1 cellular context compared by ENCODE assay signal in the genomic region with DNA sequence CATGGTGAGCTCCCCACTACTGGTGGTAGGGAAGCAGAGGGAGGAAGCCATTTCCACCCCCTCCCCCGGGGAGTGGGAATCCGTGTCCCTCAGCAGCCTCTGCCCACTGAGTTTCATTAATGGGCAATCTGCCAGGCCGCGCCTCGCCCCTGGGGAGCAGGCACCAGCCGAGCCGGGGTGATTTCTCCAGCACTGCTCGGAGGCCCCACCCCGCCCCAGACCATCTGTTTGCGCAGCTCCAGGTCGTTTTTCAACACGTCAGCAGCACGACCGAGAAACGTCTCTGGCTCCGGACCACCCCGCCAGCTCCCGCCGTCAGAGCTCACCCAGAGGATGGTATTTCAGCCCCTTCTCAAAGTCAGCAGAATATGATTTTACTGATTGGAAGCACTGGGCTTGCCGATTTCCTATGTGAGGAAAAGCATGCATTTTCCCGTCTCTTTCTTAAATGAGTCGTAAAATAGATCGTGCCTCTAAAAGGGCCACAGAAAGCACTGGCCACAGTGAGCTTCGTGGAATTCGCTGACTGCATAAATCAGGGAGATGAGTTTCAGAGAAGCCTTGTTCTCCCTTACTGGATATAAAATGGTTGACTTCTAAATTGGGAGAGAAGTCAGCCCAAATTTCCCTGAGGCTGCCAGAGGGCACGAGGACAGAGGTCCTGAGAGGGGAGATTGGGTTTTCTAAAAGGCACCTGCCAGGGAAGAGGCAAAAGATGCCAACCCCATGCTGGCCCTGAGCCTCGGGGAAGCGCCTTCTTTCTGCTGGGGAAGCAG.
TF ChIP-seq lines count a peak whose summit lies in the region.

No MANE protein-coding gene starts in this region.

TF ChIP-seq in HEK293, 187 proteins besides CTCF, POLR2A, EP300 and RAD21 (continued from another document):
- TF ChIP-seq, protein P1, sequence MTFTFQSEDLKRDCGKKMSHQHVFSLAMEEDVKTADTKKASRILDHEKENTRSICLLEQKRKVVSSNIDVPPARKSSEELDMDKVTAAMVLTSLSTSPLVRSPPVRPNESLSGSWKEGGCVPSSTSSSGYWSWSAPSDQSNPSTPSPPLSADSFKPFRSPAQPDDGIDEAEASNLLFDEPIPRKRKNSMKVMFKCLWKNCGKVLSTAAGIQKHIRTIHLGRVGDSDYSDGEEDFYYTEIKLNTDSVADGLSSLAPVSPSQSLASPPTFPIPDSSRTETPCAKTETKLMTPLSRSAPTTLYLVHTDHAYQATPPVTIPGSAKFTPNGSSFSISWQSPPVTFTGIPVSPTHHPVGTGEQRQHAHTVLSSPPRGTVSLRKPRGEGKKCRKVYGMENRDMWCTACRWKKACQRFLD (tag by site-specific recombination; IDR thresholded peaks at IDR 0.05): no peak
- TF ChIP-seq HOXD13 (CRISPR knock-in tag; IDR thresholded peaks at IDR 0.05; ENCODE audit: borderline replicate concordance): no peak
- no peak for TF ChIP-seq ZNF514 (tag by site-specific recombination; IDR thresholded peaks at IDR 0.05)
- no peak for TF ChIP-seq ZNF785 (tag by site-specific recombination; IDR thresholded peaks at IDR 0.05)
- no peak for TF ChIP-seq ZNF558 (tag by site-specific recombination; IDR thresholded peaks at IDR 0.05)
- peak; percentile 72 for TF ChIP-seq KLF1 (tag by site-specific recombination; IDR thresholded peaks at IDR 0.05)
- no peak for TF ChIP-seq MYNN (tag by site-specific recombination; IDR thresholded peaks at IDR 0.05; ENCODE audit: borderline replicate concordance)
- TF ChIP-seq BCL11A (tag by site-specific recombination; IDR thresholded peaks at IDR 0.05; ENCODE audit: low read depth): no peak
- TF ChIP-seq ZNF792 (tag by site-specific recombination; IDR thresholded peaks at IDR 0.05): no peak
- TF ChIP-seq ZNF404 (tag by site-specific recombination; IDR thresholded peaks at IDR 0.05): no peak
- TF ChIP-seq ZNF184 (tag by site-specific recombination; IDR thresholded peaks at IDR 0.05): no peak
- TF ChIP-seq, protein P2, sequence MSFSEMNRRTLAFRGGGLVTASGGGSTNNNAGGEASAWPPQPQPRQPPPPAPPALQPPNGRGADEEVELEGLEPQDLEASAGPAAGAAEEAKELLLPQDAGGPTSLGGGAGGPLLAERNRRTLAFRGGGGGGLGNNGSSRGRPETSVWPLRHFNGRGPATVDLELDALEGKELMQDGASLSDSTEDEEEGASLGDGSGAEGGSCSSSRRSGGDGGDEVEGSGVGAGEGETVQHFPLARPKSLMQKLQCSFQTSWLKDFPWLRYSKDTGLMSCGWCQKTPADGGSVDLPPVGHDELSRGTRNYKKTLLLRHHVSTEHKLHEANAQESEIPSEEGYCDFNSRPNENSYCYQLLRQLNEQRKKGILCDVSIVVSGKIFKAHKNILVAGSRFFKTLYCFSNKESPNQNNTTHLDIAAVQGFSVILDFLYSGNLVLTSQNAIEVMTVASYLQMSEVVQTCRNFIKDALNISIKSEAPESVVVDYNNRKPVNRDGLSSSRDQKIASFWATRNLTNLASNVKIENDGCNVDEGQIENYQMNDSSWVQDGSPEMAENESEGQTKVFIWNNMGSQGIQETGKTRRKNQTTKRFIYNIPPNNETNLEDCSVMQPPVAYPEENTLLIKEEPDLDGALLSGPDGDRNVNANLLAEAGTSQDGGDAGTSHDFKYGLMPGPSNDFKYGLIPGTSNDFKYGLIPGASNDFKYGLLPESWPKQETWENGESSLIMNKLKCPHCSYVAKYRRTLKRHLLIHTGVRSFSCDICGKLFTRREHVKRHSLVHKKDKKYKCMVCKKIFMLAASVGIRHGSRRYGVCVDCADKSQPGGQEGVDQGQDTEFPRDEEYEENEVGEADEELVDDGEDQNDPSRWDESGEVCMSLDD (tag by site-specific recombination; IDR thresholded peaks at IDR 0.05): no peak
- no peak for TF ChIP-seq ZNF416 (tag by site-specific recombination; IDR thresholded peaks at IDR 0.05)
- no peak for TF ChIP-seq ZNF548 (tag by site-specific recombination; IDR thresholded peaks at IDR 0.05)
- TF ChIP-seq ZNF341 (tag by site-specific recombination; IDR thresholded peaks at IDR 0.05; ENCODE audit: low read depth): peak; percentile 49; the same call in 1 of the 2 replicates
- no peak for TF ChIP-seq ZNF76 (tag by site-specific recombination; IDR thresholded peaks at IDR 0.05; ENCODE audit: borderline replicate concordance, low read depth)
- TF ChIP-seq ZNF433 (tag by site-specific recombination; IDR thresholded peaks at IDR 0.05; ENCODE audit: low read depth): no peak
- TF ChIP-seq EGR2 (tag by site-specific recombination; IDR thresholded peaks at IDR 0.05; ENCODE audit: low read depth): no peak
- no peak for TF ChIP-seq ZNF302 (tag by site-specific recombination; IDR thresholded peaks at IDR 0.05; ENCODE audit: low read depth)
- TF ChIP-seq, protein P3, sequence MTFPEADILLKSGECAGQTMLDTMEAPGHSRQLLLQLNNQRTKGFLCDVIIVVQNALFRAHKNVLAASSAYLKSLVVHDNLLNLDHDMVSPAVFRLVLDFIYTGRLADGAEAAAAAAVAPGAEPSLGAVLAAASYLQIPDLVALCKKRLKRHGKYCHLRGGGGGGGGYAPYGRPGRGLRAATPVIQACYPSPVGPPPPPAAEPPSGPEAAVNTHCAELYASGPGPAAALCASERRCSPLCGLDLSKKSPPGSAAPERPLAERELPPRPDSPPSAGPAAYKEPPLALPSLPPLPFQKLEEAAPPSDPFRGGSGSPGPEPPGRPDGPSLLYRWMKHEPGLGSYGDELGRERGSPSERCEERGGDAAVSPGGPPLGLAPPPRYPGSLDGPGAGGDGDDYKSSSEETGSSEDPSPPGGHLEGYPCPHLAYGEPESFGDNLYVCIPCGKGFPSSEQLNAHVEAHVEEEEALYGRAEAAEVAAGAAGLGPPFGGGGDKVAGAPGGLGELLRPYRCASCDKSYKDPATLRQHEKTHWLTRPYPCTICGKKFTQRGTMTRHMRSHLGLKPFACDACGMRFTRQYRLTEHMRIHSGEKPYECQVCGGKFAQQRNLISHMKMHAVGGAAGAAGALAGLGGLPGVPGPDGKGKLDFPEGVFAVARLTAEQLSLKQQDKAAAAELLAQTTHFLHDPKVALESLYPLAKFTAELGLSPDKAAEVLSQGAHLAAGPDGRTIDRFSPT (tag by site-specific recombination; IDR thresholded peaks at IDR 0.05): no peak
- TF ChIP-seq, protein P4, sequence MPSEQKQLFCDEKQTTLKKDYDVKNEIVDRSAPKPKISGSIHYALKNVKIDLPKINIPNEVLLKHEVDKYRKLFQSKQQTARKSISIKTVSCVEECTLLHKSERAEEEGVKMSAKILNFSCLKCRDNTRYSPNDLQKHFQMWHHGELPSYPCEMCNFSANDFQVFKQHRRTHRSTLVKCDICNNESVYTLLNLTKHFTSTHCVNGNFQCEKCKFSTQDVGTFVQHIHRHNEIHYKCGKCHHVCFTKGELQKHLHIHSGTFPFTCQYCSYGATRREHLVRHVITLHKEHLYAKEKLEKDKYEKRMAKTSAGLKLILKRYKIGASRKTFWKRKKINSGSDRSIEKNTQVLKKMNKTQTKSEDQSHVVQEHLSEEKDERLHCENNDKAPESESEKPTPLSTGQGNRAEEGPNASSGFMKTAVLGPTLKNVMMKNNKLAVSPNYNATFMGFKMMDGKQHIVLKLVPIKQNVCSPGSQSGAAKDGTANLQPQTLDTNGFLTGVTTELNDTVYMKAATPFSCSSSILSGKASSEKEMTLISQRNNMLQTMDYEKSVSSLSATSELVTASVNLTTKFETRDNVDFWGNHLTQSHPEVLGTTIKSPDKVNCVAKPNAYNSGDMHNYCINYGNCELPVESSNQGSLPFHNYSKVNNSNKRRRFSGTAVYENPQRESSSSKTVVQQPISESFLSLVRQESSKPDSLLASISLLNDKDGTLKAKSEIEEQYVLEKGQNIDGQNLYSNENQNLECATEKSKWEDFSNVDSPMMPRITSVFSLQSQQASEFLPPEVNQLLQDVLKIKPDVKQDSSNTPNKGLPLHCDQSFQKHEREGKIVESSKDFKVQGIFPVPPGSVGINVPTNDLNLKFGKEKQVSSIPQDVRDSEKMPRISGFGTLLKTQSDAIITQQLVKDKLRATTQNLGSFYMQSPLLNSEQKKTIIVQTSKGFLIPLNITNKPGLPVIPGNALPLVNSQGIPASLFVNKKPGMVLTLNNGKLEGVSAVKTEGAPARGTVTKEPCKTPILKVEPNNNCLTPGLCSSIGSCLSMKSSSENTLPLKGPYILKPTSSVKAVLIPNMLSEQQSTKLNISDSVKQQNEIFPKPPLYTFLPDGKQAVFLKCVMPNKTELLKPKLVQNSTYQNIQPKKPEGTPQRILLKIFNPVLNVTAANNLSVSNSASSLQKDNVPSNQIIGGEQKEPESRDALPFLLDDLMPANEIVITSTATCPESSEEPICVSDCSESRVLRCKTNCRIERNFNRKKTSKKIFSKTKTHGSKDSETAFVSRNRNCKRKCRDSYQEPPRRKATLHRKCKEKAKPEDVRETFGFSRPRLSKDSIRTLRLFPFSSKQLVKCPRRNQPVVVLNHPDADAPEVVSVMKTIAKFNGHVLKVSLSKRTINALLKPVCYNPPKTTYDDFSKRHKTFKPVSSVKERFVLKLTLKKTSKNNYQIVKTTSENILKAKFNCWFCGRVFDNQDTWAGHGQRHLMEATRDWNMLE (tag by site-specific recombination; conservative IDR thresholded peaks at IDR 0.05; ENCODE audit: low read depth): no peak
- TF ChIP-seq ZNF654 (tag by site-specific recombination; IDR thresholded peaks at IDR 0.05; ENCODE audit: low read depth): no peak
- TF ChIP-seq, protein P5, sequence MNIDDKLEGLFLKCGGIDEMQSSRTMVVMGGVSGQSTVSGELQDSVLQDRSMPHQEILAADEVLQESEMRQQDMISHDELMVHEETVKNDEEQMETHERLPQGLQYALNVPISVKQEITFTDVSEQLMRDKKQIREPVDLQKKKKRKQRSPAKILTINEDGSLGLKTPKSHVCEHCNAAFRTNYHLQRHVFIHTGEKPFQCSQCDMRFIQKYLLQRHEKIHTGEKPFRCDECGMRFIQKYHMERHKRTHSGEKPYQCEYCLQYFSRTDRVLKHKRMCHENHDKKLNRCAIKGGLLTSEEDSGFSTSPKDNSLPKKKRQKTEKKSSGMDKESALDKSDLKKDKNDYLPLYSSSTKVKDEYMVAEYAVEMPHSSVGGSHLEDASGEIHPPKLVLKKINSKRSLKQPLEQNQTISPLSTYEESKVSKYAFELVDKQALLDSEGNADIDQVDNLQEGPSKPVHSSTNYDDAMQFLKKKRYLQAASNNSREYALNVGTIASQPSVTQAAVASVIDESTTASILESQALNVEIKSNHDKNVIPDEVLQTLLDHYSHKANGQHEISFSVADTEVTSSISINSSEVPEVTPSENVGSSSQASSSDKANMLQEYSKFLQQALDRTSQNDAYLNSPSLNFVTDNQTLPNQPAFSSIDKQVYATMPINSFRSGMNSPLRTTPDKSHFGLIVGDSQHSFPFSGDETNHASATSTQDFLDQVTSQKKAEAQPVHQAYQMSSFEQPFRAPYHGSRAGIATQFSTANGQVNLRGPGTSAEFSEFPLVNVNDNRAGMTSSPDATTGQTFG (tag by site-specific recombination; IDR thresholded peaks at IDR 0.05; ENCODE audit: borderline replicate concordance): no peak
- TF ChIP-seq ZBTB8A (tag by site-specific recombination; IDR thresholded peaks at IDR 0.05): peak; percentile 53; the same call in 1 of the 2 replicates
- TF ChIP-seq, protein P6, sequence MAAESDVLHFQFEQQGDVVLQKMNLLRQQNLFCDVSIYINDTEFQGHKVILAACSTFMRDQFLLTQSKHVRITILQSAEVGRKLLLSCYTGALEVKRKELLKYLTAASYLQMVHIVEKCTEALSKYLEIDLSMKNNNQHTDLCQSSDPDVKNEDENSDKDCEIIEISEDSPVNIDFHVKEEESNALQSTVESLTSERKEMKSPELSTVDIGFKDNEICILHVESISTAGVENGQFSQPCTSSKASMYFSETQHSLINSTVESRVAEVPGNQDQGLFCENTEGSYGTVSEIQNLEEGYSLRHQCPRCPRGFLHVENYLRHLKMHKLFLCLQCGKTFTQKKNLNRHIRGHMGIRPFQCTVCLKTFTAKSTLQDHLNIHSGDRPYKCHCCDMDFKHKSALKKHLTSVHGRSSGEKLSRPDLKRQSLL (tag by site-specific recombination; IDR thresholded peaks at IDR 0.05): 0 out of 2 replicates have a peak, but pooled peaks have one; percentile 18
